In the genomic region with DNA sequence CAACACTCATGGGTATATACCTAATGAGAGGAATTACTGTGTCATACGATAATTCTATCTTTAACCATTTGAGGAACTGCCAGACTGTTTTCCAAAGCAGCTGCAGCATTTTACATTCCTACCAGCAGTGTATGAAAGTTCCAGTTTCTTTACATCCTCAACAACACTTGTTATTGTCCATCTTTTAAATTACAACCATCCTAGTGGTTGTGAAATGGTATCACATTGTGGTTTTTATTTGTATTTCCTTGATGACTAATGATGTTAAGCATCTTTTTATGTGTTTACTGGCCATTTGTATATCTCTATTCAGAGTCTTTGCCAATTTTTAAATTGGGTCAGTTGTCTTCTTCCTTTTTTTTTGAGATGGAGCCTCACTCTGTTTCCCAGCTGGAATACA, we compare ENCODE assay signal across 1 cellular context.
TF ChIP-seq lines count a peak whose summit lies in the region.

No MANE protein-coding gene starts in this region.

TF ChIP-seq in WTC11, 78 proteins besides CTCF, POLR2A, EP300 and RAD21 (continued from another document):
- TF ChIP-seq SMAD3 (CRISPR knock-in tag; IDR thresholded peaks at IDR 0.05; ENCODE audit: borderline replicate concordance): no peak
